ENCODE assay signal across 12 cellular contexts in genomic region chr2:9258501-9258900, GRCh38.
A peak's percentile ranks its signal among the peaks of the same experiment; 100 is the strongest.
DNase-seq lines count a peak whose midpoint lies in the region; ATAC-seq and TF ChIP-seq lines count a peak whose summit lies in the region.
"Had no signal": no experiment of that assay in that cellular context is flagged by ENCODE, and none has a peak within 500 bp of the region (broad histone marks: within the 10 kb centered on the region; RNA-seq: fewer than 3 reads in every experiment).

No MANE protein-coding gene starts in this region.

- ATAC-seq in DND-41 (ENCODE audit: insufficient read depth, low read depth) (peak; percentile 87), RWPE2 (ENCODE audit: low read depth) (no peak), HG02870 (IDR thresholded peaks at IDR 0.05; ENCODE audit: unreplicated experiment) (no peak)

- peak overlapping the region; percentile 26; the same call in 1 of the 2 replicates for H3K4me2 ChIP-seq in DND-41 (ENCODE audit: insufficient read depth, low read length)

- peak; percentile 61 for DNase-seq in DND-41
- no peak for DNase-seq in RWPE2 (ENCODE audit: low spot score)
- DNase-seq in fibroblast of mammary gland (ENCODE audit: low read depth), result peak; percentile 47
- no peak for DNase-seq in skeletal muscle cell (ENCODE audit: low read depth)
- DNase-seq in DMS 273 treated with DMSO at 0.1 percent for 48 hours (lab: John Stamatoyannopoulos, UW), result no peak
- no peak for DNase-seq in 8988T
- DNase-seq in SIG-M5 treated with dmso at 0.1 percent for 504 hours (lab: John Stamatoyannopoulos, UW; ENCODE audit: unreplicated experiment), result no peak
- DNase-seq: activated CD4-positive, alpha-beta T cell treated with anti-CD3 and anti-CD28 coated beads for 1 hour; NCI-H1105; SIG-M5 had no signal

- H3K4me3 ChIP-seq in DND-41 (ENCODE audit: low read depth in 1 of 2, low read length in 2 of 2) (no peak overlapping the region), RWPE2 (ENCODE audit: severe bottlenecking) (no peak overlapping the region), fibroblast of mammary gland (ENCODE audit: control insufficient read depth, low read depth, low read length) (peak overlapping the region; percentile 20), skeletal muscle cell (ENCODE audit: low read depth, low read length) (peak overlapping the region; percentile 21)

- no peak for TF ChIP-seq CTCF in DND-41 (IDR thresholded peaks at IDR 0.05; ENCODE audit: borderline replicate concordance, extremely low read depth, low read length, poor library complexity, severe bottlenecking)
- no peak for TF ChIP-seq CTCF in RWPE2 (IDR thresholded peaks at IDR 0.05; ENCODE audit: poor library complexity, severe bottlenecking)
- TF ChIP-seq CTCF in fibroblast of mammary gland (conservative IDR thresholded peaks at IDR 0.05; ENCODE audit: control insufficient read depth, insufficient read depth, low read depth, low read length), result no peak

- no peak overlapping the region for H2AFZ ChIP-seq in DND-41 (ENCODE audit: low read depth, low read length)

- H3K4me1 ChIP-seq in DND-41 (ENCODE audit: insufficient read depth, low read length) (peaks cover 23% of the 10 kb centered on the region), RWPE2 (ENCODE audit: insufficient read depth, poor library complexity, severe bottlenecking) (peaks cover 30% of the 10 kb centered on the region)

- H3K27me3 ChIP-seq in DND-41 (ENCODE audit: insufficient read depth, low read length, poor library complexity) (no peaks in the 10 kb centered on the region), RWPE2 (ENCODE audit: insufficient read depth, poor library complexity, severe bottlenecking) (no peaks in the 10 kb centered on the region)

- H3K9me3 ChIP-seq in DND-41 (ENCODE audit: insufficient read depth, low read length, severe bottlenecking) (no peaks in the 10 kb centered on the region), RWPE2 (ENCODE audit: severe bottlenecking) (no peaks in the 10 kb centered on the region)

- peaks cover 36% of the 10 kb centered on the region for H4K20me1 ChIP-seq in DND-41 (ENCODE audit: insufficient read depth, low read length)

- H3K79me2 ChIP-seq in DND-41 (ENCODE audit: insufficient read depth, low read length), result peaks cover 28% of the 10 kb centered on the region

- H3K27ac ChIP-seq in DND-41 (ENCODE audit: low read length) (peak overlapping the region; percentile 35; the same call in 1 of the 2 replicates), RWPE2 (ENCODE audit: poor library complexity, severe bottlenecking) (peak overlapping the region; percentile 1)
- H3K27ac ChIP-seq: C4-2B had no signal

- no peaks in the 10 kb centered on the region for H3K36me3 ChIP-seq in DND-41 (ENCODE audit: insufficient read depth, low read length)
- H3K36me3 ChIP-seq in RWPE2 (ENCODE audit: low read depth), result peaks cover 3% of the 10 kb centered on the region

- peak overlapping the region; percentile 20; the same call in 1 of the 2 replicates for H3K9ac ChIP-seq in DND-41 (ENCODE audit: low read depth, low read length)

Comparison
In these comparisons a context has a peak if more than half of its experiments do, and no peak if none do; other contexts are left out.
1. DNase-seq: peak in DND-41 (single experiment) and fibroblast of mammary gland (single experiment); none in RWPE2 (single experiment), skeletal muscle cell (single experiment), DMS 273 treated with DMSO at 0.1 percent for 48 hours (single experiment), 8988T (single experiment) and SIG-M5 treated with dmso at 0.1 percent for 504 hours (single experiment).
2. H3K4me3 ChIP-seq: peak in fibroblast of mammary gland (single experiment) and skeletal muscle cell (single experiment); none in DND-41 (0 of 2) and RWPE2 (single experiment).